9 cellular contexts compared by ENCODE assay signal in genomic region chr1:203490607-203491006, GRCh38. TPM values are rescaled to one million over a fixed set of nuclear protein-coding genes. Genes with fewer than 3 reads are reported as not detected.
"Had no signal": no experiment of that assay in that cellular context is flagged by ENCODE, and none has a peak within 500 bp of the region (broad histone marks: within the 10 kb centered on the region; RNA-seq: fewer than 3 reads in every experiment).

No MANE protein-coding gene starts in this region.

- H3K4me3 Mint-ChIP-seq: GM23338, H9 had no signal

- FAIRE-seq: H1, H54, HepG2 had no signal

- H3K27ac ChIP-seq: HL-60 had no signal

- DNase-seq: H9, HCEC 1CT had no signal

- H3K36me3 Mint-ChIP-seq: IgD-negative memory B cell had no signal

- H3K9me3 Mint-ChIP-seq: GM23338, H9, IgD-negative memory B cell had no signal

- H3K27ac Mint-ChIP-seq: GM23338, H9, IgD-negative memory B cell had no signal

- ATAC-seq: GM23338, HepG2 had no signal

- H3K4me2 ChIP-seq: GM23338 had no signal

- H3K4me3 ChIP-seq: GM23338 had no signal

RNA-seq across cellular contexts. Expression of gene OPTC, which starts 3.3 kb away (rescaled TPM):
- total RNA-seq: HepG2, HT1080 had no signal
- polyA plus RNA-seq: HepG2, IgD-negative memory B cell had no signal

RNA-seq across cellular contexts. Expression of gene PRELP, which starts 15.0 kb away (rescaled TPM):
- total RNA-seq: HepG2 had no signal
- polyA plus RNA-seq: HepG2, IgD-negative memory B cell had no signal
